ENCODE assay signal across 33 cellular contexts in the genomic region with DNA sequence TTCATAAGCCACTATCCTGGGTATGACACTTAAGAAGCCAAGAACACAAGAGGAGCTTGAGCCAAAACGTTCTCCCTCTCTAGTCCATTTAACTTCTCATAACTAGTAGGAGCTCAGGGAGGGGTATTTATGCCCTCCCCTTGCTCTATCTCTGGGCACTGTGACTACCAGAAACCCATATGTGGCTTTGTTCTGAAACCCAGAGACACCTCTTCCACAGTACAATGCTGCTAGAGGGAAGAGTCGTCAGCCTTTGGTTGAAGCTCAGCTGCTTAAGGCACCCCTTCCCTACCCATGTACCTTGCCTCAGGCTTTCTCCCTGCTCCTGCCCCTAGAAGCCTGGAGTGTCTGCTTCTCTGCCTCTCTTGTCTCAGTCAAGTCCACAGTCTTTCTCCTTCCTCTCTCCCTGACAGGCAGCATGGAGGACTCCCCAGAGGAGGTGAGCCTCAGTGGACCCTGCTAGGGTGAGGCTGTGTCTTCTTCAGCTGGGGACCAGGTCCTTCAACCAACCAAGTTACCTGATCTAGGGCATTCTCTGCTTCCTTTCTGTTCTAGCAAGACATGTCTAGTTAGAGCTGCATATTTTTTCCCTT.
"Had no signal": no experiment of that assay in that cellular context is flagged by ENCODE, and none has a peak within 500 bp of the region (broad histone marks: within the 10 kb centered on the region; RNA-seq: fewer than 3 reads in every experiment).

No MANE protein-coding gene starts in this region.

- H3K27ac ChIP-seq: ascending aorta, breast epithelium, cardiac muscle cell, coronary artery, dorsolateral prefrontal cortex, WERI-Rb-1 had no signal

- H3K36me3 Mint-ChIP-seq: brain had no signal

- H3K4me1 ChIP-seq: ascending aorta, breast epithelium had no signal

- H3K9me3 Mint-ChIP-seq: activated B cell treated with CpG ODN at 0.5 μM for 24 hours; activated CD8-positive, alpha-beta T cell treated with anti-CD3 and anti-CD28 coated beads for 36 hours; activated T-cell treated with anti-CD3 and anti-CD28 coated beads, Interleukin-2, amount 50 U/mL, for 4 hours; activated T-helper 17 cell treated with anti-CD3 and anti-CD28 coated beads, Interleukin-2, amount 50 U/mL, for 72 hours; endodermal cell; T-helper 2 cell treated with Interferon-gamma antibody and Interleukin-4, amounts not matched to agents 5 μg/mL and 100 μg/mL, for 36 hours had no signal

- H3K4me1 Mint-ChIP-seq: activated B cell treated with CpG ODN at 0.5 μM for 24 hours; activated T-helper 17 cell treated with anti-CD3 and anti-CD28 coated beads, Interleukin-2, amount 50 U/mL, for 72 hours; brain; T-helper 17 cell had no signal

- H3K27me3 ChIP-seq: ascending aorta, breast epithelium, cardiac muscle cell, dorsolateral prefrontal cortex had no signal

- H3K4me3 ChIP-seq: ascending aorta, breast epithelium, cardiac muscle cell, coronary artery, dorsolateral prefrontal cortex had no signal

- H3K36me3 ChIP-seq: ascending aorta, breast epithelium, cardiac muscle cell, WERI-Rb-1 had no signal

- H3K27me3 Mint-ChIP-seq: activated T-helper 17 cell treated with anti-CD3 and anti-CD28 coated beads, Interleukin-2, amount 50 U/mL, for 72 hours had no signal

- H3K9me3 ChIP-seq: ascending aorta, breast epithelium had no signal

- ATAC-seq: activated CD8-positive, alpha-beta T cell treated with anti-CD3 and anti-CD28 coated beads for 36 hours; activated T-cell treated with anti-CD3 and anti-CD28 coated beads, Interleukin-2, amount 50 U/mL, for 4 hours; activated T-helper 17 cell treated with anti-CD3 and anti-CD28 coated beads, Interleukin-2, amount 50 U/mL, for 72 hours; esophagus mucosa; T-helper 17 cell had no signal

- H3K27ac Mint-ChIP-seq: activated B cell treated with CpG ODN at 0.5 μM for 24 hours; activated CD8-positive, alpha-beta T cell treated with anti-CD3 and anti-CD28 coated beads for 36 hours; activated naive CD8-positive, alpha-beta T cell; activated T-helper 17 cell treated with anti-CD3 and anti-CD28 coated beads, Interleukin-2, amount 50 U/mL, for 72 hours; brain; dendritic cell treated with granulocyte-macrophage colony-stimulating factor and Interleukin-4, amounts not matched to agents 40 ng/mL and 50 ng/mL, for 4 days; endodermal cell; T-helper 17 cell; T-helper 2 cell treated with Interferon-gamma antibody and Interleukin-4, amounts not matched to agents 5 μg/mL and 100 μg/mL, for 36 hours had no signal

- DNase-seq: activated B cell treated with CpG ODN at 0.5 μM for 24 hours; activated CD4-positive, alpha-beta T cell treated with anti-CD3 and anti-CD28 coated beads for 4 hours; activated CD4-positive, alpha-beta T cell treated with anti-CD3 and anti-CD28 coated beads, Interleukin-2, amount 50 U/mL, for 1 hour; activated CD4-positive, alpha-beta T cell treated with anti-CD3 and anti-CD28 coated beads, Interleukin-2, amount 50 U/mL, for 48 hours; activated CD4-positive, CD25-positive, alpha-beta regulatory T cell treated with anti-CD3 and anti-CD28 coated beads, Interleukin-2, amount 50 U/mL, for 72 hours; activated CD8-positive, alpha-beta memory T cell treated with anti-CD3 and anti-CD28 coated beads for 24 hours; activated CD8-positive, alpha-beta T cell treated with anti-CD3 and anti-CD28 coated beads for 36 hours; activated effector memory CD4-positive, alpha-beta T cell treated with Interleukin-2 at 50 U/mL for 16 hours; activated gamma-delta T cell treated with Interleukin-2 at 50 U/mL for 16 hours; activated naive CD4-positive, alpha-beta T cell treated with anti-CD3 and anti-CD28 coated beads, Interleukin-2, amount 50 U/mL, for 16 hours; activated naive CD4-positive, alpha-beta T cell treated with Interleukin-2 at 50 U/mL for 16 hours; activated T-cell treated with anti-CD3 and anti-CD28 coated beads, Interleukin-2, amount 50 U/mL, for 4 hours; central memory CD4-positive, alpha-beta T cell; cerebellar nuclear complex; dorsolateral prefrontal cortex; effector memory CD4-positive, alpha-beta T cell; endodermal cell; foreskin fibroblast; head of caudate nucleus; T-helper 1 cell; T-helper 17 cell; T1000; WERI-Rb-1 had no signal

- H3K4me3 Mint-ChIP-seq: activated B cell treated with CpG ODN at 0.5 μM for 24 hours; activated CD8-positive, alpha-beta T cell treated with anti-CD3 and anti-CD28 coated beads for 36 hours; activated naive CD8-positive, alpha-beta T cell; activated T-cell treated with anti-CD3 and anti-CD28 coated beads, Interleukin-2, amount 50 U/mL, for 4 hours; activated T-helper 17 cell treated with anti-CD3 and anti-CD28 coated beads, Interleukin-2, amount 50 U/mL, for 72 hours; brain; dendritic cell treated with granulocyte-macrophage colony-stimulating factor and Interleukin-4, amounts not matched to agents 40 ng/mL and 50 ng/mL, for 4 days; endodermal cell; T-helper 17 cell; T-helper 2 cell treated with Interferon-gamma antibody and Interleukin-4, amounts not matched to agents 5 μg/mL and 100 μg/mL, for 36 hours had no signal
